In the genomic region with DNA sequence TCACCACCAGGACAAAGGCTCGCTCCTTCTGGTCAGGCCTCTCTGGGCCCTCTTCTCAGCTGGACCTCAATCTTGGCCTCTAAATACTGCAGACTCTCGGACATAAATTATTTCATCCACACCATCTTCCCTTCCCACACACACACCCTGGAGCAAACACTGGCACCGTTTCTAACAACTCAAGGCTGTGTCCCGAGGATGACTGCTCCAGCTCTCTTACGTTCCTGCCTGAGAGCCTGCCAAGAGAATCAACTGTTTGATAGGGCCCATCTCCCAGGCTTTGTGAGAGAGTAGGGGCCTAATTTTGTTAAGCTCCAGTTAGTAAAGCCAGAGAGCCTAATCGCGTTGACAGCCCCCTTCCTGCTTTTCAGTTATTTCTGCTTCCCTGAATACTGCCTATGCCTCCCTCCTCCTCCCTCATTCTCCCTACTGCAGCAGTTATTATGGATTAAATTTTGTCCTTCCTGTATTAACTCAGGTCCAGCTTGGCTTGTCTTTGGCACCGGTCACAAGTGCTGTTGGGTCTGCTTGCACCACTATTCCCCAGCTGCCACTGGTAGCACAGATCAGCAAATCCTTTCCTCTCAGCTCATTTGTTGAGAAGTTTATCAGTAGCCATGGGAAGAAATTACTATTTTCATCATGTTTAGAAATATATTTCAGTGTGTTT, we compare ENCODE assay signal across 16 cellular contexts.
DNase-seq lines count a peak whose midpoint lies in the region; ATAC-seq, FAIRE-seq and TF ChIP-seq lines count a peak whose summit lies in the region.
"Had no signal": no experiment of that assay in that cellular context is flagged by ENCODE, and none has a peak within 500 bp of the region (broad histone marks: within the 10 kb centered on the region; RNA-seq: fewer than 3 reads in every experiment).

No MANE protein-coding gene starts in this region.

- H3K36me3 ChIP-seq in colonic mucosa (no peaks in the 10 kb centered on the region), sigmoid colon (no peaks in the 10 kb centered on the region), HepG2 (replicated peaks in 1 of 2; ENCODE audit: control insufficient read depth in 1 of 2, insufficient read depth in 2 of 2, low read length in 2 of 2) (peaks cover 8 to 20% of the 10 kb centered on the region in 2 experiments; a peak in 4 of 5 replicates)
- H3K36me3 ChIP-seq: neutrophil had no signal

- H3K9ac ChIP-seq in colonic mucosa (ENCODE audit: low read depth in 2 of 2, low read length in 2 of 2): no peak overlapping the region
- H3K9ac ChIP-seq in HepG2 (ENCODE audit: insufficient read depth, low read depth, low read length): no peak overlapping the region

- peak; percentile 17 for DNase-seq in NCI-H1092 (lab: John Stamatoyannopoulos, UW)
- DNase-seq in colonic mucosa: peak; percentile 21
- DNase-seq in inferior parietal cortex (ENCODE audit: extremely low spot score): peak; percentile 34
- DNase-seq in sigmoid colon: no peak
- no peak for DNase-seq in HepG2 (ENCODE audit: low spot score)
- DNase-seq in NAMALWA (ENCODE audit: low spot score): no peak
- DNase-seq: activated CD4-positive, alpha-beta T cell treated with anti-CD3 and anti-CD28 coated beads, Interleukin-2, amount 10 ng/mL, durations not matched to agents 7 days and 5 days; activated T-cell treated with anti-CD3 and anti-CD28 coated beads, Interleukin-2, amount 50 U/mL, for 4 hours; amniotic stem cell; hippocampal formation; OCI-M1; T-helper 2 cell had no signal

- no peaks in the 10 kb centered on the region for H3K4me1 ChIP-seq in colonic mucosa
- peaks cover 0 to 13% (median 10%) of the 10 kb centered on the region in 4 donors for H3K4me1 ChIP-seq in sigmoid colon
- H3K4me1 ChIP-seq in HepG2 (ENCODE audit: insufficient read depth, low read length): 0 out of 2 replicates have a peak, but pooled peaks cover 4% of the 10 kb centered on the region

- TF ChIP-seq POLR2A in sigmoid colon (IDR thresholded peaks at IDR 0.05) (no peak), HepG2 (IDR thresholded peaks at IDR 0.05; ENCODE audit: insufficient read depth in 1 of 2, low read depth in 2 of 2, low read length in 2 of 2) (no peak)

- in situ Hi-C loops in HepG2 (cut with HindIII; ENCODE audit: extremely low pct_ligation_motif_present, low pct_unique_long_range_greater_than_20kb): no loop called here

- no peak for FAIRE-seq in HepG2 (lab: Jason Lieb, UNC)

- 76 to 81% methylated on average over 8 of the region's 8 CpGs for WGBS in sigmoid colon, 2 donors
- WGBS in HepG2 (ENCODE audit: low lambda C conversion rate): 94% methylated on average over 8 of the region's 8 CpGs

- H3K9me3 ChIP-seq in colonic mucosa (no peaks in the 10 kb centered on the region), sigmoid colon (no peaks in the 10 kb centered on the region), HepG2 (ENCODE audit: low read length) (no peaks in the 10 kb centered on the region)
- H3K9me3 ChIP-seq: neutrophil had no signal

- no peaks in the 10 kb centered on the region for H4K20me1 ChIP-seq in HepG2 (ENCODE audit: insufficient read depth, low read length)

- no peak overlapping the region for H2AFZ ChIP-seq in HepG2 (ENCODE audit: low read length)

- H3K4me3 ChIP-seq in colonic mucosa (no peak overlapping the region), sigmoid colon (no peak overlapping the region), HepG2 (replicated peaks in 1 of 3; ENCODE audit: insufficient read depth in 1 of 3, low read depth in 2 of 3, low read length in 3 of 3) (no peak overlapping the region)
- H3K4me3 ChIP-seq: lung had no signal

- TF ChIP-seq CTCF in colonic mucosa (IDR thresholded peaks at IDR 0.05) (no peak), sigmoid colon (IDR thresholded peaks at IDR 0.05) (no peak), HepG2 (CRISPR knock-in tag; IDR thresholded peaks at IDR 0.05) (no peak)

- BruUV-seq in HepG2 (replicated peaks; lab: Mats Ljungman, UMichigan): no TSS peak

- TF ChIP-seq RAD21 in HepG2 (CRISPR knock-in tag; IDR thresholded peaks at IDR 0.05): no peak

- no peaks in the 10 kb centered on the region for H3K79me2 ChIP-seq in HepG2 (ENCODE audit: insufficient read depth, low read length)

- intact Hi-C loops in colonic mucosa (cut with DNase I) (no loop called here), sigmoid colon (cut with DNase I) (no loop called here), HepG2 (cut with micrococcal nuclease; ENCODE audit: unreplicated experiment) (no loop called here)

- H3K27me3 ChIP-seq in colonic mucosa (no peaks in the 10 kb centered on the region), sigmoid colon (no peaks in the 10 kb centered on the region), HepG2 (ENCODE audit: control insufficient read depth in 1 of 2, insufficient read depth in 2 of 2, low read length in 2 of 2) (no peaks in the 10 kb centered on the region)
- H3K27me3 ChIP-seq: neutrophil had no signal

- no peak overlapping the region for H3K4me2 ChIP-seq in HepG2 (ENCODE audit: low read depth, low read length)

- CTCF ChIA-PET in HepG2 (lab: Yijun Ruan, JAX; ENCODE audit: low intra/inter-chr PET ratio, low total read pairs): no interaction called here

- ATAC-seq in HG02885 (IDR thresholded peaks at IDR 0.05; ENCODE audit: poor library complexity, unreplicated experiment) (no peak), HepG2 (no peak), HG02852 (IDR thresholded peaks at IDR 0.05; ENCODE audit: unreplicated experiment) (no peak)
- ATAC-seq: activated T-cell treated with anti-CD3 and anti-CD28 coated beads, Interleukin-2, amount 50 U/mL, for 4 hours had no signal

- POLR2A ChIA-PET in HepG2 (lab: Yijun Ruan, JAX): no interaction called here

- H3K27ac ChIP-seq in colonic mucosa (no peak overlapping the region), sigmoid colon (peak overlapping the region; percentile 14 to 50 (median 36)), HepG2 (ENCODE audit: extremely low read length, insufficient read depth, low read length) (no peak overlapping the region)
- H3K27ac ChIP-seq: neutrophil had no signal

- TF ChIP-seq EP300 in sigmoid colon (IDR thresholded peaks at IDR 0.05): no peak
- no peak for TF ChIP-seq EP300 in HepG2 (IDR thresholded peaks at IDR 0.05; ENCODE audit: low read depth in 2 of 2, low read length in 2 of 2)
- TF ChIP-seq EP300 in HepG2 (CRISPR knock-in tag; IDR thresholded peaks at IDR 0.05; ENCODE audit: borderline replicate concordance): no peak

TF ChIP-seq in HepG2, 621 proteins besides CTCF, POLR2A, EP300 and RAD21:
- TF ChIP-seq SOX5 (CRISPR knock-in tag; IDR thresholded peaks at IDR 0.05; ENCODE audit: borderline replicate concordance) (no peak), NRL (CRISPR knock-in tag; IDR thresholded peaks at IDR 0.05; ENCODE audit: borderline replicate concordance) (no peak), CHD4 (IDR thresholded peaks at IDR 0.05; ENCODE audit: borderline replicate concordance, low read length) (no peak), NFYC (CRISPR knock-in tag; IDR thresholded peaks at IDR 0.05) (no peak), ZNF160 (CRISPR knock-in tag; IDR thresholded peaks at IDR 0.05) (no peak), ZNF883 (CRISPR knock-in tag; IDR thresholded peaks at IDR 0.05; ENCODE audit: not compliant biosample characterization) (no peak), TARDBP (CRISPR knock-in tag; IDR thresholded peaks at IDR 0.05) (no peak), TMF1 (CRISPR knock-in tag; IDR thresholded peaks at IDR 0.05; ENCODE audit: low read depth) (no peak), NFE2L1 (CRISPR knock-in tag; IDR thresholded peaks at IDR 0.05; ENCODE audit: borderline replicate concordance) (no peak)

Comparison
In these comparisons a context has a peak if more than half of its experiments do, and no peak if none do; other contexts are left out.
1. DNase-seq: peak in NCI-H1092 (single experiment), colonic mucosa (single experiment) and inferior parietal cortex (single experiment); none in sigmoid colon (single experiment), HepG2 (single experiment) and NAMALWA (single experiment).
2. H3K27ac ChIP-seq: peak in sigmoid colon (4 of 4); none in colonic mucosa (single experiment) and HepG2 (single experiment).